1 cellular context compared by ENCODE assay signal in genomic region chr17:57970706-57971105, GRCh38.
TF ChIP-seq lines count a peak whose summit lies in the region.

No MANE protein-coding gene starts in this region.

TF ChIP-seq in HepG2, 621 proteins besides CTCF, POLR2A, EP300 and RAD21:
- TF ChIP-seq ZC3H13 (CRISPR knock-in tag; IDR thresholded peaks at IDR 0.05) (no peak), ZNF558 (CRISPR knock-in tag; IDR thresholded peaks at IDR 0.05; ENCODE audit: borderline replicate concordance) (no peak)
